8 cellular contexts compared by ENCODE assay signal in the genomic region with DNA sequence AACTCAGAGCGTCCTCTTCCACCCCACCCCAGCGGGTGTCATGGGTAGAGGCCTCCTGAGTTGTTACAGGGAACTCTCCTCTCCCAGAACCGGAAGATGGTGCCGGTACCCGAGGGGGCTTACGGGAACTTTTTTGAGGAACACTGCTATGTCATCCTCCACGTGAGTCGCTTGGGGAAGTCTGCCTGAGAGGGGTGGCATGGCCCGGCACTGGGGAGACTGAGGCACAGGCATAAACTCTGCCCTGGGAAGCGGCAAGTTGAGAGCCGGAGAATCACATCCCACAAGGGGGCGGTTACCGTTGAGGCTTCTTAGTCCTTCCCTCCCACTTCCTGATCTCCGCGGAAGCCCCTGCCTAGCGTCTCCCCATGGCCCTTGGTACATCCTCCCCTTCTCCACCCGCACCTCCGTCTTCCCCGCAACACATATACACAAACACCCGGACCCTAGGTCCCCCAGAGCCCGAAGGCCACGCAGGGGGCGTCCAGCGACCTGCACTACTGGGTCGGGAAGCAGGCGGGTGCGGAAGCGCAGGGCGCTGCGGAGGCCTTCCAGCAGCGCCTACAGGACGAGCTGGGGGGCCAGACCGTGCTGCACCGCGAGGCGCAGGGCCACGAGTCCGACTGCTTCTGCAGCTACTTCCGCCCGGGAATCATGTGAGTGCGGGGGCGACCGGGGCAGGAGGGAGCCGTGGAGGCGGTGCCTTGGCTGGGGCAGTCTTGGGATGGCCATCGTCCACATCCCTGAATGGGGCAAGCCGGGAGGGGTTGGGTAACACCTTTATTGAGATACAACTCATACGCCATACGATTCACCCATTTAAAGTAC. TPM values are rescaled to one million over a fixed set of nuclear protein-coding genes. Genes with fewer than 3 reads are reported as not detected.
DNase-seq lines count a peak whose midpoint lies in the region; ATAC-seq and TF ChIP-seq lines count a peak whose summit lies in the region.

No MANE protein-coding gene starts in this region.

- ATAC-seq in GM18909 (IDR thresholded peaks at IDR 0.05; ENCODE audit: poor library complexity, unreplicated experiment) (peak; percentile 61), HG03159 (IDR thresholded peaks at IDR 0.05; ENCODE audit: unreplicated experiment) (peak; percentile 51), right cardiac atrium (peak; percentile 61 to 71)

- no peaks in the 10 kb centered on the region for H3K9me3 ChIP-seq in adrenal gland (replicated peaks in 1 of 3)
- H3K9me3 ChIP-seq in right cardiac atrium (ENCODE audit: control insufficient read depth, low read length): no peaks in the 10 kb centered on the region

- no peaks in the 10 kb centered on the region for H3K27me3 ChIP-seq in ACC112 (ENCODE audit: insufficient read depth, low read length)
- no peaks in the 10 kb centered on the region for H3K27me3 ChIP-seq in adrenal gland
- H3K27me3 ChIP-seq in right cardiac atrium (ENCODE audit: control insufficient read depth, insufficient read depth): no peaks in the 10 kb centered on the region

- intact Hi-C loops in adrenal gland (cut with DNase I): no loop called here
- intact Hi-C loops in right cardiac atrium (cut with DNase I): no loop called here

- H3K79me2 ChIP-seq in ACC112 (ENCODE audit: control insufficient read depth, insufficient read depth, low read length, unreplicated experiment): no peaks in the 10 kb centered on the region

- DNase-seq in SKM-1 treated with dmso at 0.1 percent for 144 hours (lab: John Stamatoyannopoulos, UW; ENCODE audit: unreplicated experiment) (peak; percentile 58), adrenal gland (peak; percentile 71 to 88 (median 81)), right cardiac atrium (peak; percentile 87 to 93 (median 92)), retinal pigment epithelial cell (ENCODE audit: low read depth) (no peak), NCI-H1436 (lab: John Stamatoyannopoulos, UW) (no peak)

- H2AFZ ChIP-seq in ACC112 (ENCODE audit: low read length, unreplicated experiment): peak overlapping the region; percentile 70

- WGBS in adrenal gland, 4 donors: 2 to 13% (median 4%) methylated on average over 17 to 49 of the region's 49 CpGs
- WGBS in right cardiac atrium: 3% methylated on average over 49 of the region's 49 CpGs

- TF ChIP-seq CTCF in adrenal gland (IDR thresholded peaks at IDR 0.05): peak in 1 of 6 experiments; percentile 19
- peak; percentile 21 for TF ChIP-seq CTCF in retinal pigment epithelial cell (conservative IDR thresholded peaks at IDR 0.05; ENCODE audit: low read depth, low read length)

- H3K4me3 ChIP-seq in ACC112 (ENCODE audit: low read depth, low read length) (peak overlapping the region; percentile 84), adrenal gland (peak overlapping the region in 3 of 4 donors; percentile 20 to 75 (median 45)), right cardiac atrium (ENCODE audit: low read length) (peak overlapping the region; percentile 71), retinal pigment epithelial cell (ENCODE audit: low read length) (peak overlapping the region; percentile 64)

- H3K4me1 ChIP-seq in ACC112 (ENCODE audit: control insufficient read depth, insufficient read depth, low read length, unreplicated experiment) (peaks cover 24% of the 10 kb centered on the region), adrenal gland (replicated peaks in 1 of 2) (peaks cover 10 to 24% of the 10 kb centered on the region in 2 donors), right cardiac atrium (ENCODE audit: control insufficient read depth, insufficient read depth, low read length) (no peaks in the 10 kb centered on the region)

- TF ChIP-seq POLR2A in adrenal gland (IDR thresholded peaks at IDR 0.05): peak in 1 of 2 donors; percentile 58

- peak overlapping the region; percentile 60 for H3K27ac ChIP-seq in ACC112 (ENCODE audit: low read depth, low read length)
- peak overlapping the region in 3 of 5 donors; percentile 19 to 87 (median 82) for H3K27ac ChIP-seq in adrenal gland
- peak overlapping the region; percentile 5 for H3K27ac ChIP-seq in right cardiac atrium (ENCODE audit: low read length)

- H3K36me3 ChIP-seq in ACC112 (ENCODE audit: insufficient read depth, low read length): no peaks in the 10 kb centered on the region
- H3K36me3 ChIP-seq in adrenal gland (replicated peaks in 1 of 2): no peaks in the 10 kb centered on the region

RNA-seq across cellular contexts. Expression of gene VILL, which starts 3.4 kb away (rescaled TPM):
- 1 to 10 TPM; 2.5 to 8.0 (median 6.5) TPM for total RNA-seq in adrenal gland
- polyA plus RNA-seq in adrenal gland: 10 to 100 TPM in 1 of 3 donors, 1 to 10 TPM in 2; 1.7 to 18.0 (median 9.7) TPM
- 1 to 10 TPM; 4.0 to 9.7 (median 8.8) TPM for total RNA-seq in right cardiac atrium
- 5.4 TPM for polyA plus RNA-seq in right cardiac atrium

RNA-seq across cellular contexts. Expression of gene PLCD1, which starts 35.4 kb away (rescaled TPM):
- total RNA-seq in adrenal gland: 10 to 100 TPM in 7 of 8 donors, 1 to 10 TPM in 1; 9.7 to 97.3 (median 29.2) TPM
- 10 to 100 TPM; 11.3 to 42.7 (median 40.9) TPM for polyA plus RNA-seq in adrenal gland
- 10 to 100 TPM; 12.1 to 17.7 (median 15.2) TPM for total RNA-seq in right cardiac atrium
- polyA plus RNA-seq in right cardiac atrium: 11.2 TPM

RNA-seq across cellular contexts. Expression of gene DLEC1, which starts 45.0 kb away (rescaled TPM):
- total RNA-seq in adrenal gland: 1 to 10 TPM in 5 of 8 donors, under 1 TPM in 3; 0.18 to 2.0 (median 1.1) TPM
- polyA plus RNA-seq in adrenal gland: 1 to 10 TPM in 2 of 3 donors, under 1 TPM in 1; 0.20 to 2.0 (median 1.7) TPM
- 1 to 10 TPM in 1 of 4 donors, under 1 TPM in 3; 0.23 to 1.0 (median 0.61) TPM for total RNA-seq in right cardiac atrium
- 0.48 TPM for polyA plus RNA-seq in right cardiac atrium

Comparison
In these comparisons a context has a peak if more than half of its experiments do, and no peak if none do; other contexts are left out.
1. H3K27ac ChIP-seq: peak in every context shown above with its lines; median percentile 82 in adrenal gland; 60 in ACC112; 5 in right cardiac atrium.
2. DNase-seq: peak in SKM-1 treated with dmso at 0.1 percent for 144 hours (single experiment), adrenal gland (7 of 7) and right cardiac atrium (3 of 3); none in retinal pigment epithelial cell (single experiment) and NCI-H1436 (single experiment).
3. Peak in every context shown above with its lines, with median percentiles within 50 percentile points of each other: H3K4me3 ChIP-seq and ATAC-seq.